Comparison of ENCODE assay signal across 30 cellular contexts in genomic region chr5:174340221-174340620, GRCh38.
"Had no signal": no experiment of that assay in that cellular context is flagged by ENCODE, and none has a peak within 500 bp of the region (broad histone marks: within the 10 kb centered on the region; RNA-seq: fewer than 3 reads in every experiment).

No MANE protein-coding gene starts in this region.

- H3K9me3 ChIP-seq: body of pancreas, neutrophil, right lobe of liver, thoracic aorta, vagina had no signal

- H3K36me3 ChIP-seq: esophagus muscularis mucosa, neutrophil, right lobe of liver, thoracic aorta, vagina had no signal

- H3K27ac ChIP-seq: body of pancreas, esophagus muscularis mucosa, neutrophil, right lobe of liver, skin epidermis, vagina had no signal

- H3K9me3 Mint-ChIP-seq: activated CD4-positive, alpha-beta memory T cell treated with anti-CD3 and anti-CD28 coated beads for 36 hours; activated naive CD4-positive, alpha-beta T cell treated with anti-CD3 and anti-CD28 coated beads, Interleukin-2, amount 10 ng/mL, durations not matched to agents 7 days and 5 days; activated T-cell treated with anti-CD3 and anti-CD28 coated beads, Interleukin-2, amount 50 U/mL, for 24 hours; nephron progenitor cell; T-helper 2 cell treated with Interferon-gamma antibody and Interleukin-4, amounts not matched to agents 5 μg/mL and 100 μg/mL, for 36 hours; type B pancreatic cell had no signal

- H3K4me1 ChIP-seq: body of pancreas, right lobe of liver, vagina had no signal

- H3K4me3 Mint-ChIP-seq: activated CD4-positive, alpha-beta memory T cell treated with anti-CD3 and anti-CD28 coated beads for 36 hours; activated naive CD4-positive, alpha-beta T cell treated with anti-CD3 and anti-CD28 coated beads, Interleukin-2, amount 10 ng/mL, durations not matched to agents 7 days and 5 days; activated T-cell treated with anti-CD3 and anti-CD28 coated beads, Interleukin-2, amount 50 U/mL, for 24 hours; nephron progenitor cell; T-helper 2 cell treated with Interferon-gamma antibody and Interleukin-4, amounts not matched to agents 5 μg/mL and 100 μg/mL, for 36 hours; type B pancreatic cell had no signal

- H3K4me1 Mint-ChIP-seq: activated naive CD4-positive, alpha-beta T cell treated with anti-CD3 and anti-CD28 coated beads, Interleukin-2, amount 10 ng/mL, durations not matched to agents 7 days and 5 days had no signal

- DNase-seq: activated CD4-positive, alpha-beta memory T cell treated with anti-CD3 and anti-CD28 coated beads for 36 hours; activated CD4-positive, alpha-beta T cell treated with anti-CD3 and anti-CD28 coated beads for 48 hours; activated CD4-positive, CD25-positive, alpha-beta regulatory T cell; activated CD8-positive, alpha-beta memory T cell treated with anti-CD3 and anti-CD28 coated beads, Interleukin-2, amount 50 U/mL, for 4 hours; activated gamma-delta T cell; activated naive CD4-positive, alpha-beta T cell treated with anti-CD3 and anti-CD28 coated beads, Interleukin-2, amount 10 ng/mL, durations not matched to agents 7 days and 5 days; activated T-cell treated with anti-CD3 and anti-CD28 coated beads, Interleukin-2, amount 50 U/mL, for 24 hours; amygdala; body of pancreas; dermis blood vessel endothelial cell; effector CD4-positive, alpha-beta T cell; hippocampal formation; left cardiac atrium; left ventricle myocardium superior; nephron progenitor cell; right lobe of liver; stimulated activated CD4-positive, alpha-beta T cell treated with anti-CD3 and anti-CD28 coated beads, Interleukin-12 subunit alpha, Interleukin-12 subunit beta, amount 100 ng/mL, for 4 hours; stimulated activated CD4-positive, alpha-beta T cell treated with anti-CD3 and anti-CD28 coated beads, Interleukin-4, amount 100 ng/mL, for 1 hour; stimulated activated naive CD8-positive, alpha-beta T cell treated with anti-CD3 and anti-CD28 coated beads, Interleukin-15, Interleukin-2, amounts not matched to agents 100 U/mL and 50 U/mL, for 24 hours; T-helper 1 cell had no signal

- H3K4me3 ChIP-seq: body of pancreas, esophagus muscularis mucosa, right lobe of liver, skin epidermis, thoracic aorta, vagina had no signal

- FAIRE-seq: colon, frontal cortex, keratinocyte had no signal

- H3K27me3 ChIP-seq: body of pancreas, vagina had no signal

- H3K36me3 Mint-ChIP-seq: activated CD4-positive, alpha-beta memory T cell treated with anti-CD3 and anti-CD28 coated beads for 36 hours; activated naive CD4-positive, alpha-beta T cell treated with anti-CD3 and anti-CD28 coated beads, Interleukin-2, amount 10 ng/mL, durations not matched to agents 7 days and 5 days; type B pancreatic cell had no signal

- H3K27ac Mint-ChIP-seq: activated CD4-positive, alpha-beta memory T cell treated with anti-CD3 and anti-CD28 coated beads for 36 hours; activated naive CD4-positive, alpha-beta T cell treated with anti-CD3 and anti-CD28 coated beads, Interleukin-2, amount 10 ng/mL, durations not matched to agents 7 days and 5 days; activated T-cell treated with anti-CD3 and anti-CD28 coated beads, Interleukin-2, amount 50 U/mL, for 24 hours; nephron progenitor cell; T-helper 2 cell treated with Interferon-gamma antibody and Interleukin-4, amounts not matched to agents 5 μg/mL and 100 μg/mL, for 36 hours; type B pancreatic cell had no signal
